In the genomic region with DNA sequence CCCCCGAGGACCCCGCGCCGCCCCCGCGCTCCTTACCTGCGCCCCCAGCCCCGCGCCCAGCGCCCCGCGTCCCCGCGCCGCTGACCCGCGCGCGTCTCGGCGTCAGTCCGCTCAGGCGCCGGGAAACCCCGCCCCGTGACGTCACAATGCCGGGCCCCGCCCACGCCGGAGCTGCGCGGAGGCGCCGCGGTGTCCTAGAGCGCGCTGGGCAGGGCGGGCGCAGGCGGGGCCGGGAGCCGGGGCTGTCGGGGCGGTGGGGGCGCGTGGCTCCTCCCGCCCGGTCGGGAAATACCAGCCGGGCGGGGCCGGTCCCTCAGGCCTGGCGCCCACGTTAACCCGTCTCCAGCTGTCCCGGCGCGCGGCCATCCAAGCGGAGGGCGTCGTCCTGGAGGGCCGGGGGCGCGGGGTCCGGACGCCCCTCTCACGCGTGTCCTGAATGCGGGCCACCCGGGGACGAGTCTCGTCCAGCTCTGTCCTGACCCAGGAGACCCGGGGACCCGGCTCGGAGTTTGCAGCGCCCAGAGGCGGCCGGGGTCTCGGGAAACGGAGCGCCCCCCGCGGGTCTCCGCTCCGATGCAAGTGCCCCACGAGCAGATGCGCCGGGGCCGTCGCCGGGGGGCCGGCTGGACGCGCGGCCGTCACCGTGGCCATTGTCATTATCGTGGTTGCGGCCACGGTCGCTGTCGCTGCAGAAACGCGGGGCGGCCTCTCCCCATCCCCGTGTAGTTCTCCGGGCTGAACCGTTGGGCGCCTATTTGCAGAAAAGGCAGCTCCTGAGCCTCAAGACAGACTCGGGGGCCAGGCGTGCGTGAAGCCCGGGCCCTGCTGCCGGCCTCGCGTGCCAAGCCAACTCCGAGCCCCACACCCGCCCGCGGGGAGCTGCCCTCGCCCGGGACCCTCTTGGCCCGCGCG, we compare ENCODE assay signal across 8 cellular contexts. TPM values are rescaled to one million over a fixed set of nuclear protein-coding genes. Genes with fewer than 3 reads are reported as not detected.
DNase-seq lines count a peak whose midpoint lies in the region; ATAC-seq and TF ChIP-seq lines count a peak whose summit lies in the region.

TSS of gene SLC66A2 (minus strand) at position 109 of the 912 bp plus-strand sequence. CDS start 727 bp downstream, outside the sequence.

- H3K4me1 ChIP-seq in left lung = peaks cover 26 to 38% of the 10 kb centered on the region in 2 donors

- ATAC-seq in GM18517 (IDR thresholded peaks at IDR 0.05; ENCODE audit: unreplicated experiment) (peak; percentile 43), HG03066 (IDR thresholded peaks at IDR 0.05; ENCODE audit: low read depth, unreplicated experiment) (peak; percentile 59), left lung (peak; percentile 84)

- H3K27me3 Mint-ChIP-seq in activated CD4-positive, alpha-beta T cell treated with anti-CD3 and anti-CD28 coated beads, Interleukin-2, amount 10 ng/mL, durations not matched to agents 24 days and 14 days = peaks cover 3% of the 10 kb centered on the region

- peaks cover 0 to 7% of the 10 kb centered on the region in 2 donors for H3K27me3 ChIP-seq in left lung

- peak within 1 kb of the TSS; percentile 70 to 80 for H3K27ac ChIP-seq in left lung

- intact Hi-C loops in activated CD4-positive, alpha-beta T cell treated with anti-CD3 and anti-CD28 coated beads, Interleukin-2, amount 10 ng/mL, durations not matched to agents 24 days and 14 days (cut with micrococcal nuclease) = loop anchor here (1.0 to 10.0 kb wide), 7 partner anchors 14 to 884 kb away; partner anchors contain the start of genes ATP9B, CTDP1, NFATC1 and TXNL4A
- intact Hi-C loops in left lung (cut with DNase I) = no loop called here

- no peak for TF ChIP-seq CTCF in left lung (IDR thresholded peaks at IDR 0.05)

- peaks cover 0 to 4% of the 10 kb centered on the region in 2 donors for H3K36me3 ChIP-seq in left lung

- H3K4me3 Mint-ChIP-seq in activated CD4-positive, alpha-beta T cell treated with anti-CD3 and anti-CD28 coated beads, Interleukin-2, amount 10 ng/mL, durations not matched to agents 24 days and 14 days = peak within 1 kb of the TSS; percentile 88

- H3K27ac Mint-ChIP-seq in activated CD4-positive, alpha-beta T cell treated with anti-CD3 and anti-CD28 coated beads, Interleukin-2, amount 10 ng/mL, durations not matched to agents 24 days and 14 days = peak within 1 kb of the TSS; percentile 79

- peak within 1 kb of the TSS; percentile 79 to 91 for H3K4me3 ChIP-seq in left lung

- H3K36me3 Mint-ChIP-seq in activated CD4-positive, alpha-beta T cell treated with anti-CD3 and anti-CD28 coated beads, Interleukin-2, amount 10 ng/mL, durations not matched to agents 24 days and 14 days (ENCODE audit: low read depth) = peaks cover 12% of the 10 kb centered on the region

- DNase-seq in A172 (ENCODE audit: low spot score) (peak; percentile 41), NCI-H446 treated with DMSO at 0.1 percent for 48 hours (lab: John Stamatoyannopoulos, UW) (peak; percentile 42), dedifferentiated amniotic fluid mesenchymal stem cell (ENCODE audit: extremely low spot score) (peak; percentile 81), left lung (peak; percentile 95 to 99)
- peak; percentile 98 for DNase-seq in activated CD4-positive, alpha-beta T cell treated with anti-CD3 and anti-CD28 coated beads, Interleukin-2, amount 10 ng/mL, durations not matched to agents 24 days and 14 days
- DNase-seq in stimulated activated CD4-positive, alpha-beta T cell treated with anti-CD3 and anti-CD28 coated beads, Interleukin-2, amount 100 ng/mL, for 48 hours = peak; percentile 97 to 99

- H3K9me3 ChIP-seq in left lung = no peaks in the 10 kb centered on the region

- no peaks in the 10 kb centered on the region for H3K9me3 Mint-ChIP-seq in activated CD4-positive, alpha-beta T cell treated with anti-CD3 and anti-CD28 coated beads, Interleukin-2, amount 10 ng/mL, durations not matched to agents 24 days and 14 days

- peaks cover 29% of the 10 kb centered on the region for H3K4me1 Mint-ChIP-seq in activated CD4-positive, alpha-beta T cell treated with anti-CD3 and anti-CD28 coated beads, Interleukin-2, amount 10 ng/mL, durations not matched to agents 24 days and 14 days

RNA-seq across cellular contexts. Expression of gene SLC66A2, which starts in this region (rescaled TPM):
- 22.8 and 26.2 TPM in 2 replicates for total RNA-seq in A172 (2014; rRNA removed; shearing (Covaris generic))
- 45.6 and 46.5 TPM in 2 replicates for total RNA-seq in activated CD4-positive, alpha-beta T cell treated with anti-CD3 and anti-CD28 coated beads, Interleukin-2, amount 10 ng/mL, durations not matched to agents 24 days and 14 days
- total RNA-seq in left lung = 10 to 100 TPM; 44.8 to 69.8 TPM

Comparison
In these comparisons a context has a peak if more than half of its experiments do, and no peak if none do; other contexts are left out.
1. Peak in every context shown above with its lines: DNase-seq, ATAC-seq, H3K4me3 ChIP-seq and H3K27ac ChIP-seq.
2. DNase-seq: peak in every context shown above with its lines; median percentile 98 in activated CD4-positive, alpha-beta T cell treated with anti-CD3 and anti-CD28 coated beads, Interleukin-2, amount 10 ng/mL, durations not matched to agents 24 days and 14 days; 98 in stimulated activated CD4-positive, alpha-beta T cell treated with anti-CD3 and anti-CD28 coated beads, Interleukin-2, amount 100 ng/mL, for 48 hours; 97 in left lung; 81 in dedifferentiated amniotic fluid mesenchymal stem cell; 42 in NCI-H446 treated with DMSO at 0.1 percent for 48 hours; 41 in A172.